Comparison of ENCODE assay signal across 8 cellular contexts in the genomic region with DNA sequence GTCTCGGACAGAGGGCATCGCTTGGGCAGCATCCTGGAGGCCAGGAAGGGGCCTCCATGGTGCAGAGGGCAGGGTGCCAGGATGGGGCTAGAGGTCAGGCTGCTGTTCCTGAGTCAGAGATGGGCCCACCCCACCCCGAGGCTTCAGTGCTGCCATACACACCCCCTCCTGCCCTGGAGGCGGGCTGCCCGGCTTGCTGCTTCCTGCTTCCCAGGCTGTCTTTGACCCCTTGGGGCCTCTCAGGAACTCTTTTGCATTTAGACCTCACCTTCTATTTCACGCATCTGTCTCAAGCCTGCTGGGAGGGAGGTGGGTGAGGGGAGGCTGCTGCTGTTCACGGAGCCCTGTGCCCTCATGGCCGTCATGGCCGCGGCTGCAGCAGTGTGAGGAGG. TPM values are rescaled to one million over a fixed set of nuclear protein-coding genes. Genes with fewer than 3 reads are reported as not detected.
DNase-seq lines count a peak whose midpoint lies in the region; TF ChIP-seq lines count a peak whose summit lies in the region.

No MANE protein-coding gene starts in this region.

- H3K36me3 ChIP-seq in Peyer's patch, result no peaks in the 10 kb centered on the region

- no peak for TF ChIP-seq POLR2A in Peyer's patch (IDR thresholded peaks at IDR 0.05)

- no peak for TF ChIP-seq CTCF in GM13976 (IDR thresholded peaks at IDR 0.05; ENCODE audit: borderline replicate concordance, control extremely low read depth, extremely low read depth, insufficient read depth, missing control alignments)
- TF ChIP-seq CTCF in Peyer's patch (IDR thresholded peaks at IDR 0.05), result no peak
- TF ChIP-seq CTCF in endothelial cell (IDR thresholded peaks at IDR 0.05; ENCODE audit: unreplicated experiment), result no peak

- H3K4me1 ChIP-seq in Peyer's patch, result peaks cover 12 to 56% (median 19%) of the 10 kb centered on the region in 4 donors

- H3K4me3 Mint-ChIP-seq in endothelial cell (ENCODE audit: unreplicated experiment), result no peak overlapping the region

- peaks cover 14% of the 10 kb centered on the region for H3K4me1 Mint-ChIP-seq in endothelial cell (ENCODE audit: unreplicated experiment)

- H3K27ac ChIP-seq in Peyer's patch (peak overlapping the region; percentile 60 to 86 (median 74)), skin epidermis (peak overlapping the region in 17 of 21 experiments; percentile 2 to 88 (median 62))

- H3K9me3 Mint-ChIP-seq in endothelial cell (ENCODE audit: unreplicated experiment), result no peaks in the 10 kb centered on the region

- peaks cover 10% of the 10 kb centered on the region for H3K27me3 Mint-ChIP-seq in endothelial cell (ENCODE audit: unreplicated experiment)

- H3K27ac Mint-ChIP-seq in endothelial cell (ENCODE audit: unreplicated experiment), result peak overlapping the region; percentile 61

- DNase-seq in GM13976 (ENCODE audit: low spot score) (peak; percentile 69), Peyer's patch (peak in 2 of 3 donors; percentile 55 to 72), endothelial cell (ENCODE audit: low spot score) (no peak), NCI-H2196 treated with DMSO at 0.1 percent for 48 hours (lab: John Stamatoyannopoulos, UW; ENCODE audit: unreplicated experiment) (no peak), NCI-H2196 (lab: John Stamatoyannopoulos, UW; ENCODE audit: unreplicated experiment) (no peak), HCEC 1CT (no peak), NCI-H345 (lab: John Stamatoyannopoulos, UW) (no peak)

- H3K27me3 ChIP-seq in Peyer's patch, result no peaks in the 10 kb centered on the region

- H3K4me3 ChIP-seq in Peyer's patch (peak overlapping the region; percentile 20 to 45 (median 32)), skin epidermis (peak overlapping the region in 5 of 7 experiments; percentile 1 to 25 (median 15))

- no peaks in the 10 kb centered on the region for H3K9me3 ChIP-seq in Peyer's patch

- in situ Hi-C loops in GM13976 (cut with MboI; ENCODE audit: low sequenced_read_pairs, unreplicated experiment), result no loop called here

- no peaks in the 10 kb centered on the region for H3K36me3 Mint-ChIP-seq in endothelial cell (ENCODE audit: low read depth, unreplicated experiment)

RNA-seq across cellular contexts. Expression of a gene that starts 6.6 kb away (rescaled TPM):
- total RNA-seq in Peyer's patch (100 to 1,000 TPM in 3 of 4 donors, 10 to 100 TPM in 1; 98.2 to 428 (median 422) TPM), endothelial cell (ENCODE audit: unreplicated experiment) (42.7 TPM)

Comparison
In these comparisons a context has a peak if more than half of its experiments do, and no peak if none do; other contexts are left out.
1. DNase-seq: peak in GM13976 (single experiment) and Peyer's patch (2 of 3); none in endothelial cell (single experiment), NCI-H2196 treated with DMSO at 0.1 percent for 48 hours (single experiment), NCI-H2196 (single experiment), HCEC 1CT (single experiment) and NCI-H345 (single experiment).